10 cellular contexts compared by ENCODE assay signal in the genomic region with DNA sequence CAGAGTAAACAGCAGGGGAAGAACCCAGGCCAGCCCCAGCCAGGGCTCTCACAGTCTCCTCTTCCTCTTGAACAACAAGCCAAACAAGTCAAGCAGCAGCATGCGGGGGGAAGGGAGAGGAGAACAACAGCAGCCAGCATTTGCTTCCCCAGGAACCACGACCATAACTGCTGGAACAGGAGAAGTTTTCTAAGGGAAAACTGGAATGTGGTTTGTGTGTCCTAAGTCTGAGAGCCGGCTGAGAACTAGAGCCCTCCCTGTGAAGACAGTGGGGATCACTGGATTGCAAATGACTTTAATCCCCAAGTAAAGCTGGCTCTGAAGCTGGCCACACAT. TPM values are rescaled to one million over a fixed set of nuclear protein-coding genes. Genes with fewer than 3 reads are reported as not detected.
DNase-seq lines count a peak whose midpoint lies in the region; ATAC-seq and TF ChIP-seq lines count a peak whose summit lies in the region.
"Had no signal": no experiment of that assay in that cellular context is flagged by ENCODE, and none has a peak within 500 bp of the region (broad histone marks: within the 10 kb centered on the region; RNA-seq: fewer than 3 reads in every experiment).

No MANE protein-coding gene starts in this region.

- H3K4me3 ChIP-seq in PC-9 = no peak overlapping the region
- H3K4me3 ChIP-seq in spleen = no peak overlapping the region

- no peaks in the 10 kb centered on the region for H3K27me3 Mint-ChIP-seq in activated naive CD4-positive, alpha-beta T cell treated with anti-CD3 and anti-CD28 coated beads for 36 hours (ENCODE audit: low read depth)

- intact Hi-C loops in PC-9 (cut with micrococcal nuclease; ENCODE audit: unreplicated experiment) = loop anchor here (10.0 kb wide), 1 partner anchor 364 kb away; no protein-coding TSS in a partner anchor
- intact Hi-C loops in left colon (cut with DNase I, micrococcal nuclease) = no loop called here
- intact Hi-C loops in spleen (cut with DNase I; ENCODE audit: low total_unique reads) = no loop called here
- intact Hi-C loops in activated naive CD4-positive, alpha-beta T cell treated with anti-CD3 and anti-CD28 coated beads for 36 hours (cut with micrococcal nuclease) = no loop called here

- H3K4me1 ChIP-seq in PC-9 (replicated peaks; ENCODE audit: insufficient read depth) (peaks cover 10% of the 10 kb centered on the region; the same call in 1 of the 2 replicates), spleen (peaks cover 7 to 46% (median 29%) of the 10 kb centered on the region in 6 donors)

- ATAC-seq in left colon (peak; percentile 69), HG03571 (IDR thresholded peaks at IDR 0.05; ENCODE audit: unreplicated experiment) (no peak), HG03139 (IDR thresholded peaks at IDR 0.05; ENCODE audit: unreplicated experiment) (no peak)

- no peak overlapping the region for H3K27ac ChIP-seq in PC-9
- peak overlapping the region in 5 of 8 donors; percentile 10 to 84 (median 71) for H3K27ac ChIP-seq in spleen
- H3K27ac ChIP-seq: epithelial cell of prostate had no signal

- BruUV-seq in PC-9 (replicated peaks; lab: Mats Ljungman, UMichigan) = no TSS peak

- H3F3A ChIP-seq in PC-9 (ENCODE audit: insufficient read depth, low read depth) = peaks cover 16% of the 10 kb centered on the region; the same call in 1 of the 2 replicates

- H3K36me3 ChIP-seq in PC-9 (ENCODE audit: low read depth) (no peaks in the 10 kb centered on the region), spleen (peaks cover 0 to 56% (median 38%) of the 10 kb centered on the region in 6 donors)

- no peaks in the 10 kb centered on the region for H4K20me1 ChIP-seq in PC-9 (ENCODE audit: insufficient read depth)

- peak; percentile 90 for DNase-seq in DMS53 (lab: John Stamatoyannopoulos, UW)
- DNase-seq in PC-9 = peak in 1 of 2 experiments; percentile 48
- DNase-seq in left colon = peak; percentile 79 to 86
- DNase-seq in spleen = no peak
- DNase-seq in activated naive CD4-positive, alpha-beta T cell treated with anti-CD3 and anti-CD28 coated beads for 36 hours = no peak
- DNase-seq in stimulated activated CD8-positive, alpha-beta memory T cell treated with anti-CD3 and anti-CD28 coated beads, Interleukin-4, amount 100 ng/mL, for 48 hours = no peak
- DNase-seq: DND-41 had no signal

- H3K9me2 ChIP-seq in PC-9 (ENCODE audit: insufficient read depth) = no peaks in the 10 kb centered on the region

- H3K27me3 ChIP-seq in PC-9 (ENCODE audit: insufficient read depth, low read depth) (no peaks in the 10 kb centered on the region), spleen (replicated peaks in 1 of 7) (no peaks in the 10 kb centered on the region)

- H3K4me2 ChIP-seq in PC-9 = peak overlapping the region; percentile 13; the same call in 1 of the 2 replicates

- H3K9me3 ChIP-seq in PC-9 (ENCODE audit: insufficient read depth, low read depth) (no peaks in the 10 kb centered on the region), spleen (no peaks in the 10 kb centered on the region)

- no peak for TF ChIP-seq POLR2A in spleen (IDR thresholded peaks at IDR 0.05)

- H3K4me1 Mint-ChIP-seq in activated naive CD4-positive, alpha-beta T cell treated with anti-CD3 and anti-CD28 coated beads for 36 hours (ENCODE audit: low read depth) = peaks cover 19% of the 10 kb centered on the region

- H3K36me3 Mint-ChIP-seq in activated naive CD4-positive, alpha-beta T cell treated with anti-CD3 and anti-CD28 coated beads for 36 hours (ENCODE audit: low read depth) = peaks cover 6% of the 10 kb centered on the region

- TF ChIP-seq CTCF in PC-9 (conservative IDR thresholded peaks at IDR 0.05) = no peak
- no peak for TF ChIP-seq CTCF in spleen (IDR thresholded peaks at IDR 0.05 in 8 of 11, conservative IDR thresholded peaks at IDR 0.05 in 3 of 11)

- 53 to 84% (median 72%) methylated on average over 3 of the region's 3 CpGs for WGBS in spleen, 5 donors

- H3K9me3 Mint-ChIP-seq in activated naive CD4-positive, alpha-beta T cell treated with anti-CD3 and anti-CD28 coated beads for 36 hours = no peaks in the 10 kb centered on the region

- CTCF ChIA-PET in PC-9 (lab: Charles Lee) = no interaction called here
- CTCF ChIA-PET in activated naive CD4-positive, alpha-beta T cell treated with anti-CD3 and anti-CD28 coated beads for 36 hours (lab: Charles Lee) = no interaction called here

- H2AFZ ChIP-seq in PC-9 = no peak overlapping the region

- no peak overlapping the region for H3K27ac Mint-ChIP-seq in activated naive CD4-positive, alpha-beta T cell treated with anti-CD3 and anti-CD28 coated beads for 36 hours

- POLR2A ChIA-PET in PC-9 (lab: Charles Lee; ENCODE audit: unreplicated experiment) = no interaction called here

- H3K79me2 ChIP-seq in PC-9 (ENCODE audit: low read depth) = no peaks in the 10 kb centered on the region

- no peak overlapping the region for H3K4me3 Mint-ChIP-seq in activated naive CD4-positive, alpha-beta T cell treated with anti-CD3 and anti-CD28 coated beads for 36 hours

RNA-seq across cellular contexts. Expression of a gene that starts 48.2 kb away (rescaled TPM):
- total RNA-seq in PC-9 (2021) (32.9 and 37.9 TPM in 2 replicates), left colon (10 to 100 TPM; 39.9 to 44.8 TPM), spleen (10 to 100 TPM; 31.0 to 44.7 (median 38.1) TPM)
- polyA plus RNA-seq in spleen = 10 to 100 TPM; 44.9 to 59.4 (median 52.4) TPM
- 10 to 100 TPM; 24.8 to 26.5 TPM for total RNA-seq in activated naive CD4-positive, alpha-beta T cell treated with anti-CD3 and anti-CD28 coated beads for 36 hours

Comparison
In these comparisons a context has a peak if more than half of its experiments do, and no peak if none do; other contexts are left out.
1. DNase-seq: peak in DMS53 (single experiment) and left colon (2 of 2); none in spleen (single experiment), activated naive CD4-positive, alpha-beta T cell treated with anti-CD3 and anti-CD28 coated beads for 36 hours (single experiment) and stimulated activated CD8-positive, alpha-beta memory T cell treated with anti-CD3 and anti-CD28 coated beads, Interleukin-4, amount 100 ng/mL, for 48 hours (single experiment).